10 cellular contexts compared by ENCODE assay signal in the genomic region with DNA sequence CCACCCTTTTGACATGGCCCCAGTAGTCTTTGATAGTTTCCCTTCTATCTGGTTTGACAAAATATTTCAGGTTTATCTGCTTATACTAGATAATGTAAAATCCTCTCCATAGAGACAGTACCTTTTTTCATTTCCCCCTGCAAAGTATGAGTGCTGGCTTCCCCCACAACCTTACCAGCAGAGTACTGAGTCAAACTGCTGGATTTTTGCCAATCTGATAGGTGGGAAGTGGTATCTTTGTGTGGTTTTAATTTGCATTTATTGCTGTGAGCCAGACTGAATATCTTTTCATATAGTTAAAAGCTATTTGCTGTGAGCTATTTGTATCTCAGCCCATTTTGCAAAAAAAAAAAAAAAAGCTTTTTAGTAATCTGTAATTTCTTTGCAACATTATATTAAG. TPM values are rescaled to one million over a fixed set of nuclear protein-coding genes. Genes with fewer than 3 reads are reported as not detected.
A peak's percentile ranks its signal among the peaks of the same experiment; 100 is the strongest.
DNase-seq lines count a peak whose midpoint lies in the region; ATAC-seq and TF ChIP-seq lines count a peak whose summit lies in the region.
"Had no signal": no experiment of that assay in that cellular context is flagged by ENCODE, and none has a peak within 500 bp of the region (broad histone marks: within the 10 kb centered on the region; RNA-seq: fewer than 3 reads in every experiment).

No MANE protein-coding gene starts in this region.

- no peaks in the 10 kb centered on the region for H3K79me2 ChIP-seq in DND-41 (ENCODE audit: insufficient read depth, low read length)

- H3K4me1 ChIP-seq in DND-41 (ENCODE audit: insufficient read depth, low read length) = peaks cover 39% of the 10 kb centered on the region
- peaks cover 16% of the 10 kb centered on the region for H3K4me1 ChIP-seq in foreskin keratinocyte

- no peak overlapping the region for H3K9ac ChIP-seq in DND-41 (ENCODE audit: low read depth, low read length)

- no peak overlapping the region for H3K4me3 ChIP-seq in DND-41 (ENCODE audit: low read depth in 1 of 2, low read length in 2 of 2)

- H3K27me3 ChIP-seq in DND-41 (ENCODE audit: insufficient read depth, low read length, poor library complexity) = no peaks in the 10 kb centered on the region
- peaks cover 46% of the 10 kb centered on the region for H3K27me3 ChIP-seq in foreskin keratinocyte

- H3K9me3 ChIP-seq in DND-41 (ENCODE audit: insufficient read depth, low read length, severe bottlenecking) = peaks cover 32% of the 10 kb centered on the region

- no peak overlapping the region for H3K27ac ChIP-seq in DND-41 (ENCODE audit: low read length)
- H3K27ac ChIP-seq in foreskin keratinocyte = no peak overlapping the region

- H3K4me2 ChIP-seq in DND-41 (ENCODE audit: insufficient read depth, low read length) = no peak overlapping the region

- peak; percentile 76 for ATAC-seq in activated CD4-positive, CD25-positive, alpha-beta regulatory T cell treated with anti-CD3 and anti-CD28 coated beads, Interleukin-2, amount 50 U/mL, for 24 hours
- ATAC-seq in DND-41 (ENCODE audit: insufficient read depth, low read depth) = peak; percentile 91
- ATAC-seq in SK-N-SH treated with all-trans-retinoic acid at 6 μM for 48 hours = peak; percentile 42; the same call in 2 of the 3 replicates
- peak; percentile 52 for ATAC-seq in foreskin keratinocyte
- no peak for ATAC-seq in HG02610 (IDR thresholded peaks at IDR 0.05; ENCODE audit: unreplicated experiment)
- no peak for ATAC-seq in GM21576 (IDR thresholded peaks at IDR 0.05; ENCODE audit: unreplicated experiment)
- no peak for ATAC-seq in GM18909 (IDR thresholded peaks at IDR 0.05; ENCODE audit: poor library complexity, unreplicated experiment)

- no peak overlapping the region for H2AFZ ChIP-seq in DND-41 (ENCODE audit: low read depth, low read length)

- no peak for TF ChIP-seq CTCF in DND-41 (IDR thresholded peaks at IDR 0.05; ENCODE audit: borderline replicate concordance, extremely low read depth, low read length, poor library complexity, severe bottlenecking)
- no peak for TF ChIP-seq CTCF in foreskin keratinocyte (conservative IDR thresholded peaks at IDR 0.05)

- H3K36me3 ChIP-seq in DND-41 (ENCODE audit: insufficient read depth, low read length) = no peaks in the 10 kb centered on the region

- H4K20me1 ChIP-seq in DND-41 (ENCODE audit: insufficient read depth, low read length) = no peaks in the 10 kb centered on the region

- DNase-seq in activated CD4-positive, CD25-positive, alpha-beta regulatory T cell treated with anti-CD3 and anti-CD28 coated beads, Interleukin-2, amount 50 U/mL, for 72 hours = no peak
- DNase-seq in DND-41 (peak; percentile 66), foreskin keratinocyte (peak; percentile 47 to 77)
- DNase-seq: aorta, islet precursor cell had no signal

TF ChIP-seq in SK-N-SH treated with all-trans-retinoic acid at 6 μM for 48 hours, 23 proteins besides CTCF, POLR2A, EP300 and RAD21:
- TF ChIP-seq TCF4 (CRISPR knock-in tag; IDR thresholded peaks at IDR 0.05; ENCODE audit: borderline replicate concordance) = peak; percentile 17; the same call in 1 of the 2 replicates
- peak; percentile 72 for TF ChIP-seq ISL1 (CRISPR knock-in tag; IDR thresholded peaks at IDR 0.05)
- TF ChIP-seq PPARA (CRISPR knock-in tag; IDR thresholded peaks at IDR 0.05; ENCODE audit: borderline replicate concordance) = no peak

RNA-seq across cellular contexts. Expression of gene HECTD2, which starts 32.1 kb away (rescaled TPM):
- total RNA-seq in foreskin keratinocyte = 2.6 and 2.8 TPM in 2 replicates
- polyA plus RNA-seq in foreskin keratinocyte = 0.58 and 0.85 TPM in 2 replicates

Comparison
In these comparisons a context has a peak if more than half of its experiments do, and no peak if none do; other contexts are left out.
1. ATAC-seq: peak in activated CD4-positive, CD25-positive, alpha-beta regulatory T cell treated with anti-CD3 and anti-CD28 coated beads, Interleukin-2, amount 50 U/mL, for 24 hours (2 of 2), DND-41 (single experiment), SK-N-SH treated with all-trans-retinoic acid at 6 μM for 48 hours (single experiment) and foreskin keratinocyte (single experiment); none in HG02610 (single experiment), GM21576 (single experiment) and GM18909 (single experiment).